In the genomic region with DNA sequence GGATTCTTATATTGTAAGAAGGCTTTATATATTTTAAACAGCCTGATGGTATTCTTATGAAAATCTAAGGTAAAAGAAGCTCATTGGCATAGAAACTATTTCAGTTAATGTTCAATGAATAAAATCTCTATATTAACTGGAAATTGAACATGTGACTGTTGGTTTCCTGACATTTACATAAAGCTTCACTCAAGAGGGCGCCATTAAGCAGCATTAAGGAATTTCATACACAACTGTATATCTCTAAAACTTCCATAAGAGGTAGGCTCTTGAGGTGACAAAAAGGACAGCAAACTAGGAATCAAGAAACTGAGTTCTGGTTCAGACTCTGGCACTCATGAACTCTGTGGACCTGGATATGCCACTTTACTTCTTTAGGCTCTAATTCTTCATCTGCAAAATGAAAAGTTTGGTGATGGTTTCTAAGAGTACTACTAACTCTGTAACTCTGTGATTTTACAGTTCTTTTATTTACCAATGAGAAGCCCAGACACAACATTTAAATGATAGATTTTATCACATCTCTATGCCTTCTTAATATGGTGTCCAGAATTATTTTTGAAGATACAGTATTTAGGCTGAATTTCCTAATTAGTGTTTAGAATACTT, we compare ENCODE assay signal across 8 cellular contexts.
DNase-seq lines count a peak whose midpoint lies in the region; ATAC-seq and TF ChIP-seq lines count a peak whose summit lies in the region.

No MANE protein-coding gene starts in this region.

- peak; percentile 32 for DNase-seq in G401 (ENCODE audit: low spot score)
- DNase-seq in NCI-H146 treated with DMSO at 0.1 percent for 48 hours (lab: John Stamatoyannopoulos, UW; ENCODE audit: unreplicated experiment), result peak; percentile 38
- no peak for DNase-seq in nephron progenitor cell
- no peak for DNase-seq in T-helper 17 cell
- no peak for DNase-seq in GF-D8 (lab: John Stamatoyannopoulos, UW)

- H3K27ac Mint-ChIP-seq in brain, result no peak overlapping the region
- no peak overlapping the region for H3K27ac Mint-ChIP-seq in nephron progenitor cell
- H3K27ac Mint-ChIP-seq in T-helper 17 cell, result no peak overlapping the region

- TF ChIP-seq CTCF in brain (conservative IDR thresholded peaks at IDR 0.05) (peak; percentile 58 to 72), nephron progenitor cell (IDR thresholded peaks at IDR 0.05) (peak; percentile 29)

- H3K4me3 Mint-ChIP-seq in brain (no peak overlapping the region), nephron progenitor cell (no peak overlapping the region), T-helper 17 cell (no peak overlapping the region)

- H3K27me3 Mint-ChIP-seq in brain, result peaks cover 11% of the 10 kb centered on the region
- H3K27me3 Mint-ChIP-seq in nephron progenitor cell (ENCODE audit: low read depth, poor library complexity), result no peaks in the 10 kb centered on the region
- no peaks in the 10 kb centered on the region for H3K27me3 Mint-ChIP-seq in T-helper 17 cell

- no peaks in the 10 kb centered on the region for H3K9me3 Mint-ChIP-seq in brain
- H3K9me3 Mint-ChIP-seq in nephron progenitor cell, result no peaks in the 10 kb centered on the region

- H3K36me3 Mint-ChIP-seq in brain (no peaks in the 10 kb centered on the region), nephron progenitor cell (ENCODE audit: low read depth) (no peaks in the 10 kb centered on the region), T-helper 17 cell (ENCODE audit: low read depth) (no peaks in the 10 kb centered on the region)

- in situ Hi-C loops in G401 (cut with HindIII; ENCODE audit: low sequenced_read_pairs), result no loop called here

- ATAC-seq in T-helper 17 cell (no peak), GM21447 (IDR thresholded peaks at IDR 0.05; ENCODE audit: unreplicated experiment) (no peak), HG03565 (IDR thresholded peaks at IDR 0.05; ENCODE audit: unreplicated experiment) (no peak)

- no peaks in the 10 kb centered on the region for H3K9me3 ChIP-seq in T-helper 17 cell (ENCODE audit: control insufficient read depth, low read length, poor library complexity, severe bottlenecking)

- H3K4me1 Mint-ChIP-seq in brain (peaks cover 16% of the 10 kb centered on the region), nephron progenitor cell (peaks cover 11% of the 10 kb centered on the region), T-helper 17 cell (no peaks in the 10 kb centered on the region)

Comparison
In these comparisons a context has a peak if more than half of its experiments do, and no peak if none do; other contexts are left out.
1. DNase-seq: peak in G401 (single experiment) and NCI-H146 treated with DMSO at 0.1 percent for 48 hours (single experiment); none in nephron progenitor cell (single experiment), T-helper 17 cell (0 of 3) and GF-D8 (single experiment).